Comparison of ENCODE assay signal across 1 cellular context in genomic region chr17:6701719-6702118, GRCh38.
TF ChIP-seq lines count a peak whose summit lies in the region.

No MANE protein-coding gene starts in this region.

TF ChIP-seq in K562, 482 proteins besides CTCF, POLR2A, EP300 and RAD21:
- TF ChIP-seq, protein P1, sequence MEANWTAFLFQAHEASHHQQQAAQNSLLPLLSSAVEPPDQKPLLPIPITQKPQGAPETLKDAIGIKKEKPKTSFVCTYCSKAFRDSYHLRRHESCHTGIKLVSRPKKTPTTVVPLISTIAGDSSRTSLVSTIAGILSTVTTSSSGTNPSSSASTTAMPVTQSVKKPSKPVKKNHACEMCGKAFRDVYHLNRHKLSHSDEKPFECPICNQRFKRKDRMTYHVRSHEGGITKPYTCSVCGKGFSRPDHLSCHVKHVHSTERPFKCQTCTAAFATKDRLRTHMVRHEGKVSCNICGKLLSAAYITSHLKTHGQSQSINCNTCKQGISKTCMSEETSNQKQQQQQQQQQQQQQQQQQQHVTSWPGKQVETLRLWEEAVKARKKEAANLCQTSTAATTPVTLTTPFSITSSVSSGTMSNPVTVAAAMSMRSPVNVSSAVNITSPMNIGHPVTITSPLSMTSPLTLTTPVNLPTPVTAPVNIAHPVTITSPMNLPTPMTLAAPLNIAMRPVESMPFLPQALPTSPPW (CRISPR knock-in tag; IDR thresholded peaks at IDR 0.05), result peak; percentile 24; the same call in 1 of the 2 replicates
- no peak for TF ChIP-seq SP1 (CRISPR knock-in tag; IDR thresholded peaks at IDR 0.05)
- TF ChIP-seq POLR2B (IDR thresholded peaks at IDR 0.05; ENCODE audit: low read depth, partially characterized antibody), result no peak
